Comparison of ENCODE assay signal across 18 cellular contexts in genomic region chr19:33446918-33447293, GRCh38.
"Had no signal": no experiment of that assay in that cellular context is flagged by ENCODE, and none has a peak within 500 bp of the region (broad histone marks: within the 10 kb centered on the region; RNA-seq: fewer than 3 reads in every experiment).

No MANE protein-coding gene starts in this region.

- H3K36me3 ChIP-seq: pancreas, prostate gland, thoracic aorta, transverse colon had no signal

- H3K4me1 ChIP-seq: heart left ventricle, lower lobe of right lung, pancreas, prostate gland, stomach, transverse colon had no signal

- H3K36me3 Mint-ChIP-seq: natural killer cell had no signal

- H3K4me3 ChIP-seq: heart left ventricle, lower lobe of right lung, pancreas, prostate gland, skin epidermis, stomach, thoracic aorta, transverse colon had no signal

- H3K9me3 Mint-ChIP-seq: memory B cell, mesothelial cell of epicardium, natural killer cell, neural crest cell had no signal

- H3K27me3 ChIP-seq: heart left ventricle, pancreas, stomach, transverse colon had no signal

- H3K4me3 Mint-ChIP-seq: memory B cell, mesothelial cell of epicardium, natural killer cell, neural crest cell had no signal

- H3K4me1 Mint-ChIP-seq: memory B cell had no signal

- H3K9me3 ChIP-seq: heart left ventricle, lower lobe of right lung, pancreas, prostate gland, stomach, thoracic aorta, transverse colon had no signal

- H3K27ac Mint-ChIP-seq: memory B cell, natural killer cell had no signal

- H3K27ac ChIP-seq: heart left ventricle, lower lobe of right lung, pancreas, prostate gland, skin epidermis, stomach, thoracic aorta, transverse colon had no signal

- DNase-seq: effector memory CD4-positive, alpha-beta T cell; kidney glomerular epithelial cell; natural killer cell; stimulated activated CD4-positive, alpha-beta T cell treated with anti-CD3 and anti-CD28 coated beads, Interleukin-12 subunit alpha, Interleukin-12 subunit beta, amount 100 ng/mL, for 4 hours; stimulated activated naive CD4-positive, alpha-beta T cell; stomach; transverse colon had no signal

- H3K27me3 Mint-ChIP-seq: memory B cell had no signal

- ATAC-seq: esophagus mucosa, heart left ventricle, lower lobe of right lung, pancreas, sciatic nerve had no signal
